In genomic region chr15:49696441-49696840, GRCh38 we compare ENCODE assay signal across 1 cellular context.
TF ChIP-seq lines count a peak whose summit lies in the region.

No MANE protein-coding gene starts in this region.

TF ChIP-seq in IMR-90, 13 proteins besides CTCF, POLR2A, EP300 and RAD21:
- TF ChIP-seq USF2 (IDR thresholded peaks at IDR 0.05; ENCODE audit: low read depth, low read length) (no peak), CEBPB (IDR thresholded peaks at IDR 0.05; ENCODE audit: low read depth, low read length) (peak; percentile 98)
